In the genomic region with DNA sequence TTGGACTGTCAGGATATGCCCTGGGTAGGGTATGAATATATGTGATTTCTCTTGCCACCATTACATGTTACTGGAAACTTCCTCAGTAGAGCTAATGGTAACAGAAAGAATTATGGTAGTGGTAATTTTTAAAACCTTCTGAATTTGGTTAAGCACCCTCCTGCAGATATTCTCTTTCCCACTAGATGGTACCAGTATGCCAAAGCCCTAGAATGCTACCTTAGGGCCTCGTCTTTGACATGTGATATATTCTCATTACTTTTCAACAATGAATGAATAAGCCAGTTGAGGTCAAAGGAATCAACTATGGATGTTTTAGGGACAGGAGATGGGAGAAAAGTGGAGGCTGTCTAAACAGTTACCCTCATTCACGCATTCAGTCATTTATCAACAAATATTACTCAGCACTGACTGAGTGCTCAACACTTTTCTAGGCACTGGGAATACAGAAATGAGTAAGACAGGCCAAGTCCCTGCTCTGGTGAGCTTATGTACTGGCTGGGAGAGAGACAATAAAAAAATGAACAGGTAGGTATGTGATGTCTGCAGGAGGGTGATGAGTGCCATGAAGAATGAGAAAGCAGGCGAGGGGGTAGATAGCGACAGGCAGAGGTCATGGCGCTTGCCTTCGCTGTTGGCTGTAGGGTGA, we compare ENCODE assay signal across 11 cellular contexts. TPM values are rescaled to one million over a fixed set of nuclear protein-coding genes. Genes with fewer than 3 reads are reported as not detected.
A peak's percentile ranks its signal among the peaks of the same experiment; 100 is the strongest.
DNase-seq lines count a peak whose midpoint lies in the region; ATAC-seq and TF ChIP-seq lines count a peak whose summit lies in the region.
"Had no signal": no experiment of that assay in that cellular context is flagged by ENCODE, and none has a peak within 500 bp of the region (broad histone marks: within the 10 kb centered on the region; RNA-seq: fewer than 3 reads in every experiment).

No MANE protein-coding gene starts in this region.

- H3K79me2 ChIP-seq in GM23248 (ENCODE audit: insufficient read depth) = peaks cover 34% of the 10 kb centered on the region

- no peak overlapping the region for H3K4me2 ChIP-seq in GM23248 (ENCODE audit: unreplicated experiment)

- no peaks in the 10 kb centered on the region for H3K9me2 ChIP-seq in GM23248 (ENCODE audit: insufficient read depth)

- H3K4me1 ChIP-seq in GM23248 (ENCODE audit: insufficient read depth) = peaks cover 24% of the 10 kb centered on the region

- no peaks in the 10 kb centered on the region for H3K27me3 ChIP-seq in GM23248 (replicated peaks; ENCODE audit: insufficient read depth)
- no peaks in the 10 kb centered on the region for H3K27me3 ChIP-seq in WERI-Rb-1 (ENCODE audit: insufficient read depth, low read depth, severe bottlenecking)
- no peaks in the 10 kb centered on the region for H3K27me3 ChIP-seq in kidney epithelial cell (ENCODE audit: control insufficient read depth, insufficient read depth, low read length)

- no peak overlapping the region for H3K9ac ChIP-seq in GM23248

- no peaks in the 10 kb centered on the region for H3K36me3 ChIP-seq in GM23248 (ENCODE audit: low read depth)
- no peaks in the 10 kb centered on the region for H3K36me3 ChIP-seq in WERI-Rb-1
- no peaks in the 10 kb centered on the region for H3K36me3 ChIP-seq in kidney epithelial cell (ENCODE audit: control insufficient read depth, insufficient read depth, low read length)

- DNase-seq in EL (peak; percentile 57), GM23248 (peak; percentile 46), WERI-Rb-1 (no peak), kidney epithelial cell (ENCODE audit: low read depth) (no peak), retina (no peak), NCI-H128 (lab: John Stamatoyannopoulos, UW; ENCODE audit: unreplicated experiment) (no peak), NOMO-1 treated with DMSO at 0.1 percent for 48 hours (lab: John Stamatoyannopoulos, UW; ENCODE audit: unreplicated experiment) (no peak)
- DNase-seq: NCI-H1694 treated with DMSO at 0.1 percent for 48 hours, small intestine had no signal

- in situ Hi-C loops in GM23248 (cut with MboI) = no loop called here

- H3F3A ChIP-seq in GM23248 (ENCODE audit: insufficient read depth) = peaks cover 14% of the 10 kb centered on the region; the same call in 1 of the 2 replicates

- H3K4me3 ChIP-seq in GM23248 = no peak overlapping the region
- H3K4me3 ChIP-seq in WERI-Rb-1 (ENCODE audit: low read depth, low read length) = no peak overlapping the region
- no peak overlapping the region for H3K4me3 ChIP-seq in kidney epithelial cell (ENCODE audit: low read depth, low read length)

- no peak for ATAC-seq in GM21526 (IDR thresholded peaks at IDR 0.05; ENCODE audit: low FRiP score, unreplicated experiment)

- 0 out of 2 replicates have a peak, but pooled peaks have one; percentile 8 for TF ChIP-seq CTCF in WERI-Rb-1 (IDR thresholded peaks at IDR 0.05; ENCODE audit: low read depth, low read length)
- peak; percentile 38 for TF ChIP-seq CTCF in kidney epithelial cell (IDR thresholded peaks at IDR 0.05; ENCODE audit: insufficient read depth, low read length, poor library complexity, severe bottlenecking)

- H3K9me3 ChIP-seq in GM23248 (ENCODE audit: low read depth) = no peaks in the 10 kb centered on the region
- no peaks in the 10 kb centered on the region for H3K9me3 ChIP-seq in WERI-Rb-1 (ENCODE audit: severe bottlenecking)

- 86% methylated on average over 6 of the region's 6 CpGs for WGBS in GM23248 (ENCODE audit: low coverage in 1 of 2, low lambda C conversion rate in 2 of 2, missing lambda C conversion rate in 2 of 2), 2 experiments

- H3K27ac ChIP-seq in GM23248 = no peak overlapping the region
- no peak overlapping the region for H3K27ac ChIP-seq in WERI-Rb-1

- no peak overlapping the region for H2AFZ ChIP-seq in GM23248

- no peaks in the 10 kb centered on the region for H4K20me1 ChIP-seq in GM23248 (ENCODE audit: insufficient read depth)

RNA-seq across cellular contexts. Expression of a gene that starts 14.7 kb away (rescaled TPM):
- total RNA-seq in GM23248 (2014; rRNA removed; shearing (Covaris generic)) = 51.0 and 81.2 TPM in 2 replicates
- polyA plus RNA-seq in GM23248 (2016; fragmentation: Nextera tagmentation; extraction: Ambion mirVana) = 52.8 and 53.6 TPM in 2 replicates
- 32.8 and 39.3 TPM in 2 replicates for total RNA-seq in kidney epithelial cell
- polyA plus RNA-seq: immature natural killer cell had no signal

Comparison
In these comparisons a context has a peak if more than half of its experiments do, and no peak if none do; other contexts are left out.
1. DNase-seq: peak in EL (single experiment) and GM23248 (single experiment); none in WERI-Rb-1 (single experiment), kidney epithelial cell (single experiment), retina (single experiment), NCI-H128 (single experiment) and NOMO-1 treated with DMSO at 0.1 percent for 48 hours (single experiment).